In the genomic region with DNA sequence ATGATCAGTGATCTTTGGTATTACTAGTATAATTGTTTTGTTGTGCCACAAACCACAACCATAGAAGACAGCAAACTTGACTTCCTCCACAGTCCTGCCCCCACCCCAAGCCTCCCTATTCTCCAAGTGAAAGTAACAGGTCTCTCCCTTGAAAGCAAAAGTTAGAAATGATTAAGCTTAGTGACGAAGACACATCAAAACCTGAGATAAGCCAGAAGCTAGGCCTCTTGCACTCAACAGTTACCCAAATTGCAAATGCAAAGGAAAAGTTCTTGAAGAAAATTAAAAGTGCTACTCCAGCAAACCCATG, we compare ENCODE assay signal across 9 cellular contexts. TPM values are rescaled to one million over a fixed set of nuclear protein-coding genes. Genes with fewer than 3 reads are reported as not detected.
DNase-seq lines count a peak whose midpoint lies in the region; ATAC-seq lines count a peak whose summit lies in the region.
"Had no signal": no experiment of that assay in that cellular context is flagged by ENCODE, and none has a peak within 500 bp of the region (broad histone marks: within the 10 kb centered on the region; RNA-seq: fewer than 3 reads in every experiment).

No MANE protein-coding gene starts in this region.

- H3K27me3 ChIP-seq in BLaER1 treated with 17β-estradiol and CSF1 and Interleukin-3, amounts not matched to agents 10 nM and 100 nM, result no peaks in the 10 kb centered on the region
- no peaks in the 10 kb centered on the region for H3K27me3 ChIP-seq in effector memory CD4-positive, alpha-beta T cell (replicated peaks; ENCODE audit: control insufficient read depth, insufficient read depth, low read length, poor library complexity, severe bottlenecking)

- peak overlapping the region in 3 of 10 experiments; percentile 13 to 51 (median 17); a peak in 5 of 20 replicates for H3K4me3 ChIP-seq in BLaER1 treated with 17β-estradiol and CSF1 and Interleukin-3, amounts not matched to agents 10 nM and 100 nM
- H3K4me3 ChIP-seq in effector memory CD4-positive, alpha-beta T cell (ENCODE audit: insufficient read depth, low read depth, low read length, poor library complexity, severe bottlenecking), result no peak overlapping the region

- DNase-seq in NOMO-1 (lab: John Stamatoyannopoulos, UW; ENCODE audit: unreplicated experiment in 2 of 2) (peak; percentile 43 to 58), cardiac septum (ENCODE audit: low spot score) (no peak), mucosa of gallbladder (ENCODE audit: low spot score) (no peak), NCI-H524 (lab: John Stamatoyannopoulos, UW) (no peak), SK-N-DZ (ENCODE audit: low spot score) (no peak)
- peak in 1 of 3 donors; percentile 32 for DNase-seq in effector memory CD4-positive, alpha-beta T cell

- H4K20me1 ChIP-seq in BLaER1 treated with 17β-estradiol and CSF1 and Interleukin-3, amounts not matched to agents 10 nM and 100 nM, result peaks cover 64 to 98% (median 91%) of the 10 kb centered on the region in 11 experiments

- intact Hi-C loops in cardiac septum (cut with DNase I), result no loop called here

- no peaks in the 10 kb centered on the region for H3K9me3 ChIP-seq in BLaER1 treated with 17β-estradiol and CSF1 and Interleukin-3, amounts not matched to agents 10 nM and 100 nM (replicated peaks in 1 of 11)
- H3K9me3 ChIP-seq in effector memory CD4-positive, alpha-beta T cell (ENCODE audit: control insufficient read depth, low read length), result no peaks in the 10 kb centered on the region

- H3K4me1 ChIP-seq in BLaER1 treated with 17β-estradiol and CSF1 and Interleukin-3, amounts not matched to agents 10 nM and 100 nM, result peaks cover 60 to 69% (median 66%) of the 10 kb centered on the region in 10 experiments
- peaks cover 29% of the 10 kb centered on the region for H3K4me1 ChIP-seq in effector memory CD4-positive, alpha-beta T cell (ENCODE audit: control insufficient read depth, insufficient read depth, low read length, poor library complexity, severe bottlenecking)

- H3K36me3 ChIP-seq in BLaER1 treated with 17β-estradiol and CSF1 and Interleukin-3, amounts not matched to agents 10 nM and 100 nM, result peaks cover 62 to 79% (median 69%) of the 10 kb centered on the region in 11 experiments
- H3K36me3 ChIP-seq in effector memory CD4-positive, alpha-beta T cell (ENCODE audit: control insufficient read depth, insufficient read depth, low read length), result peaks cover 37% of the 10 kb centered on the region

- peak overlapping the region in 9 of 11 experiments; percentile 4 to 66 (median 33); a peak in 12 of 22 replicates for H3K9ac ChIP-seq in BLaER1 treated with 17β-estradiol and CSF1 and Interleukin-3, amounts not matched to agents 10 nM and 100 nM

- H3K4me2 ChIP-seq in BLaER1 treated with 17β-estradiol and CSF1 and Interleukin-3, amounts not matched to agents 10 nM and 100 nM, result peak overlapping the region; percentile 80 to 99 (median 92)

- peak; percentile 87 for ATAC-seq in GM21576 (IDR thresholded peaks at IDR 0.05; ENCODE audit: unreplicated experiment)
- ATAC-seq: Panc1 had no signal

- peak overlapping the region in 9 of 11 experiments; percentile 45 to 78 (median 68); a peak in 17 of 22 replicates for H3K27ac ChIP-seq in BLaER1 treated with 17β-estradiol and CSF1 and Interleukin-3, amounts not matched to agents 10 nM and 100 nM
- peak overlapping the region; percentile 16 for H3K27ac ChIP-seq in effector memory CD4-positive, alpha-beta T cell (ENCODE audit: insufficient read depth, low read length, poor library complexity, severe bottlenecking)

RNA-seq across cellular contexts. Expression of gene SAR1A, which starts 7.5 kb away (rescaled TPM):
- total RNA-seq in cardiac septum, result 87.1 TPM
- 106 TPM for total RNA-seq in mucosa of gallbladder
- 63.0 and 63.8 TPM in 2 replicates for polyA plus RNA-seq in SK-N-DZ (2014; cell fraction: cytosol; rRNA removed)
- 30.9 and 40.5 TPM in 2 replicates for polyA plus RNA-seq in SK-N-DZ (2014; cell fraction: nucleus; rRNA removed)

RNA-seq across cellular contexts. Expression of gene TYSND1, which starts 16.3 kb away (rescaled TPM):
- total RNA-seq in cardiac septum (5.2 TPM), mucosa of gallbladder (21.4 TPM)
- 17.5 and 20.9 TPM in 2 replicates for polyA plus RNA-seq in SK-N-DZ (2014; cell fraction: cytosol; rRNA removed)
- polyA plus RNA-seq in SK-N-DZ (2014; cell fraction: nucleus; rRNA removed), result 27.6 and 39.4 TPM in 2 replicates

RNA-seq across cellular contexts. Expression of gene AIFM2, which starts 30.2 kb away (rescaled TPM):
- total RNA-seq in cardiac septum (19.4 TPM), mucosa of gallbladder (12.2 TPM)
- polyA plus RNA-seq in SK-N-DZ (2014; cell fraction: cytosol; rRNA removed), result 0.91 and 1.8 TPM in 2 replicates
- 2.1 and 2.2 TPM in 2 replicates for polyA plus RNA-seq in SK-N-DZ (2014; cell fraction: nucleus; rRNA removed)

Comparison
In these comparisons a context has a peak if more than half of its experiments do, and no peak if none do; other contexts are left out.
1. DNase-seq: peak in NOMO-1 (2 of 2); none in cardiac septum (single experiment), mucosa of gallbladder (single experiment), NCI-H524 (0 of 2) and SK-N-DZ (single experiment).